20 cellular contexts compared by ENCODE assay signal in the genomic region with DNA sequence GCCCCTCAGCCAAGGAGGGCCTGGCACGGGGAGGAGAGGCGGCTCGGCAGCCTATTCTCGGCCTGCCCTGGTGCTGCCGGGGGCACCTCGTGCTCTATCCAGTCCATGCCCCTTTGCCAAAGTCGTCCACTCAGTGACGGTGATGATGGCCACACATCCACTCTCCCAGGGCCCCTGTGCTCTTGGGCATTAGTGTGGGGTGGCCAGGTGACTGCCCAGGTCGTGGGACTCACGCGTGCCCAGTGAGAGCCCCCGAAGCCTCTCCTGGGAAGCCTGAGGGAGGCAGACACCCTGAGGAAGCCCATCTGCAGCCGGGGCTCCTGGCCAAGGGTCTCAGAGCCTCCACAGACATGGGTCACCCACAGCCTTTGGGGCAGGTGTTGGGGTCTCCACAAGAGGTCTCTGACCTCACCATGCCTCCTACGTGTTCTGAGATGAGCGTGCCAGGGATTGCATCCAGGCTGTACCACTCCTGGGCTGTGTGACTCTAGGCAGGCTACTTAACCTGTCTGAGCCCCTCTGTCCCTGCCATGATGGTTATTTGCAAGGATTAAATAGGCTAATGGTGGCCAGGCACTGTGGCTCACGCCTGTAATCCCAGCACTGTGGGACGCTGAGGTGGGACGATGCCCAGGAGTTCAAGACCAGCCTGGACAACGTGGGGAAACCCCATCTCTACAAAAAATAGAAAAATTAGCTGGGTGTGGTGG. TPM values are rescaled to one million over a fixed set of nuclear protein-coding genes. Genes with fewer than 3 reads are reported as not detected.
DNase-seq lines count a peak whose midpoint lies in the region; ATAC-seq, FAIRE-seq and TF ChIP-seq lines count a peak whose summit lies in the region.
"Had no signal": no experiment of that assay in that cellular context is flagged by ENCODE, and none has a peak within 500 bp of the region (broad histone marks: within the 10 kb centered on the region; RNA-seq: fewer than 3 reads in every experiment).

No MANE protein-coding gene starts in this region.

- in situ Hi-C loops in IMR-90 (cut with MboI; ENCODE audit: low sequenced_read_pairs) (no loop called here), K562 (cut with MboI) (loop anchor here (25.0 kb wide), 1 partner anchor 390 kb away; no protein-coding TSS in a partner anchor)

- H3K4ac ChIP-seq in IMR-90 (ENCODE audit: low read depth, low read length): no peak overlapping the region

- H4K20me1 ChIP-seq in IMR-90 (ENCODE audit: insufficient read depth, low read length) (no peaks in the 10 kb centered on the region), K562 (replicated peaks; ENCODE audit: control insufficient read depth, insufficient read depth, low read length) (peaks cover 5% of the 10 kb centered on the region; the same call in 1 of the 2 replicates)

- H3K9me1 ChIP-seq in IMR-90 (ENCODE audit: insufficient read depth, low read length) (peaks cover 2% of the 10 kb centered on the region; the same call in 1 of the 2 replicates), K562 (ENCODE audit: control insufficient read depth, insufficient read depth, low read length) (no peaks in the 10 kb centered on the region)

- no peak overlapping the region for H2AK9ac ChIP-seq in IMR-90 (replicated peaks; ENCODE audit: low read depth, low read length, poor library complexity)

- no peak for DNase-seq in IMR-90
- no peak for DNase-seq in K562 (ENCODE audit: extremely low read depth in 1 of 4, low spot score in 3 of 4)
- DNase-seq in right cardiac atrium: peak in 2 of 3 donors; percentile 41 to 43
- DNase-seq in NOMO-1 treated with DMSO at 0.1 percent for 48 hours (lab: John Stamatoyannopoulos, UW; ENCODE audit: unreplicated experiment): no peak
- DNase-seq in kidney tubule cell (ENCODE audit: low spot score): no peak
- DNase-seq in GF-D8 (lab: John Stamatoyannopoulos, UW): no peak
- DNase-seq: activated CD4-positive, alpha-beta T cell treated with anti-CD3 and anti-CD28 coated beads for 4 hours; activated CD8-positive, alpha-beta memory T cell treated with anti-CD3 and anti-CD28 coated beads, Interleukin-2, amount 10 ng/mL, durations not matched to agents 7 days and 5 days; body of pancreas; effector CD4-positive, alpha-beta T cell; NCI-H2171 treated with DMSO at 0.1 percent for 48 hours; SK-N-SH; stomach; T-helper 2 cell had no signal

- H3K23ac ChIP-seq in IMR-90 (ENCODE audit: low read depth, low read length): no peak overlapping the region

- POLR2A ChIA-PET in IMR-90 (lab: Charles Lee; ENCODE audit: unreplicated experiment) (no interaction called here), K562 (lab: Yijun Ruan, JAX) (no interaction called here)

- no peak for FAIRE-seq in K562 (lab: Jason Lieb, UNC)

- dilution Hi-C loops in IMR-90 (cut with HindIII; ENCODE audit: low sequenced_read_pairs, unreplicated experiment): no loop called here

- H2BK5ac ChIP-seq in IMR-90 (ENCODE audit: low read depth, low read length, poor library complexity, severe bottlenecking): no peak overlapping the region

- peaks cover 0 to 10% of the 10 kb centered on the region in 2 experiments; a peak in 1 of 4 replicates for H3K79me1 ChIP-seq in IMR-90 (ENCODE audit: low read depth in 1 of 2, low read length in 2 of 2)

- no peak for TF ChIP-seq EP300 in K562 (IDR thresholded peaks at IDR 0.05; ENCODE audit: low read length)

- TF ChIP-seq POLR2A in IMR-90 (IDR thresholded peaks at IDR 0.05; ENCODE audit: low read depth, low read length) (no peak), K562 (conservative IDR thresholded peaks at IDR 0.05) (no peak)

- TF ChIP-seq RAD21 in IMR-90 (IDR thresholded peaks at IDR 0.05; ENCODE audit: low read length): no peak
- no peak for TF ChIP-seq RAD21 in K562 (CRISPR knock-in tag; conservative IDR thresholded peaks at IDR 0.05 in 1 of 2, IDR thresholded peaks at IDR 0.05 in 1 of 2)

- H3K4me1 ChIP-seq in IMR-90 (ENCODE audit: control insufficient read depth, insufficient read depth, low read length) (peaks cover 29% of the 10 kb centered on the region), K562 (replicated peaks in 1 of 2; ENCODE audit: control insufficient read depth in 2 of 2, insufficient read depth in 2 of 2, low read length in 2 of 2) (peaks cover 0 to 6% of the 10 kb centered on the region in 2 experiments; a peak in 1 of 5 replicates), right cardiac atrium (ENCODE audit: control insufficient read depth, insufficient read depth, low read length) (no peaks in the 10 kb centered on the region), stomach smooth muscle (ENCODE audit: control insufficient read depth, insufficient read depth, low read length) (peaks cover 84% of the 10 kb centered on the region)
- H3K4me1 ChIP-seq: left lung, parathyroid adenoma had no signal

- no peaks in the 10 kb centered on the region for H3K27me3 ChIP-seq in IMR-90 (ENCODE audit: control insufficient read depth, insufficient read depth, low read length)
- H3K27me3 ChIP-seq in K562 (ENCODE audit: control insufficient read depth in 2 of 2, insufficient read depth in 2 of 2, low read length in 2 of 2): peaks cover 36 to 90% of the 10 kb centered on the region in 2 experiments
- no peaks in the 10 kb centered on the region for H3K27me3 ChIP-seq in right cardiac atrium (ENCODE audit: control insufficient read depth, insufficient read depth)
- no peaks in the 10 kb centered on the region for H3K27me3 ChIP-seq in stomach smooth muscle (ENCODE audit: control insufficient read depth in 1 of 2, insufficient read depth in 2 of 2, low read length in 2 of 2)
- H3K27me3 ChIP-seq: body of pancreas, stomach, upper lobe of left lung had no signal

- no peak overlapping the region for H3K14ac ChIP-seq in IMR-90 (replicated peaks; ENCODE audit: low read depth, low read length)

- intact Hi-C loops in IMR-90 (cut with micrococcal nuclease) (no loop called here), K562 (cut with micrococcal nuclease) (no loop called here), right cardiac atrium (cut with DNase I) (no loop called here)

- H2AFZ ChIP-seq in IMR-90 (replicated peaks; ENCODE audit: low read length, poor library complexity) (no peak overlapping the region), K562 (ENCODE audit: low read depth, low read length) (no peak overlapping the region)
- H2AFZ ChIP-seq: parathyroid adenoma had no signal

- CTCF ChIA-PET in IMR-90 (lab: Yijun Ruan, JAX): no interaction called here
- CTCF ChIA-PET in K562 (lab: Yijun Ruan, JAX; ENCODE audit: low intra/inter-chr PET ratio): no interaction called here

- H3K18ac ChIP-seq in IMR-90 (ENCODE audit: low read depth, low read length): no peak overlapping the region

- 0 out of 2 replicates have a peak overlapping the region, but pooled peaks have one; percentile 23 for H2AK5ac ChIP-seq in IMR-90 (ENCODE audit: low read depth, low read length)

- H3K9me3 ChIP-seq in IMR-90 (ENCODE audit: control insufficient read depth, insufficient read depth, low read length): no peaks in the 10 kb centered on the region
- no peaks in the 10 kb centered on the region for H3K9me3 ChIP-seq in K562 (replicated peaks; ENCODE audit: control insufficient read depth, insufficient read depth, low read depth, low read length)
- H3K9me3 ChIP-seq in right cardiac atrium (ENCODE audit: control insufficient read depth, low read length): no peaks in the 10 kb centered on the region
- H3K9me3 ChIP-seq in stomach smooth muscle (ENCODE audit: control insufficient read depth in 2 of 2, low read length in 2 of 2): no peaks in the 10 kb centered on the region
- H3K9me3 ChIP-seq: body of pancreas, left lung, SK-N-SH, stomach, upper lobe of left lung had no signal

- ATAC-seq in IMR-90 (ENCODE audit: low read depth): no peak
- ATAC-seq in K562: no peak
- ATAC-seq in right cardiac atrium: peak; percentile 23 to 45
- ATAC-seq: activated CD8-positive, alpha-beta memory T cell treated with anti-CD3 and anti-CD28 coated beads, Interleukin-2, amount 10 ng/mL, durations not matched to agents 7 days and 5 days; body of pancreas; left lung had no signal

- H3K79me2 ChIP-seq in K562 (ENCODE audit: control insufficient read depth, insufficient read depth, low read length): no peaks in the 10 kb centered on the region
- H3K79me2 ChIP-seq: parathyroid adenoma had no signal

- H4K8ac ChIP-seq in IMR-90 (ENCODE audit: low read depth in 2 of 2, low read length in 2 of 2): no peak overlapping the region

- H3K4me2 ChIP-seq in IMR-90 (ENCODE audit: low read depth, low read length) (no peak overlapping the region), K562 (ENCODE audit: insufficient read depth, low read length) (no peak overlapping the region)
- H3K4me2 ChIP-seq: SK-N-SH had no signal

- no peak overlapping the region for H2BK15ac ChIP-seq in IMR-90 (ENCODE audit: low read depth, low read length)

- no peak overlapping the region for H2BK120ac ChIP-seq in IMR-90 (ENCODE audit: low read depth, low read length)

- no peak overlapping the region for H3K56ac ChIP-seq in IMR-90 (ENCODE audit: extremely low read depth, insufficient read depth, low read length)

- H3K27ac ChIP-seq in IMR-90 (ENCODE audit: insufficient read depth, low read length): no peak overlapping the region
- no peak overlapping the region for H3K27ac ChIP-seq in K562 (ENCODE audit: extremely low read depth, low read depth, low read length)
- no peak overlapping the region for H3K27ac ChIP-seq in right cardiac atrium (ENCODE audit: low read length)
- H3K27ac ChIP-seq in stomach smooth muscle (ENCODE audit: low read length): peak overlapping the region; percentile 78
- H3K27ac ChIP-seq: body of pancreas, left lung, parathyroid adenoma, upper lobe of left lung had no signal

- H3K36me3 ChIP-seq in IMR-90 (ENCODE audit: control insufficient read depth, insufficient read depth, low read length) (no peaks in the 10 kb centered on the region), K562 (ENCODE audit: control insufficient read depth, insufficient read depth, low read length) (no peaks in the 10 kb centered on the region), stomach smooth muscle (ENCODE audit: control insufficient read depth in 2 of 2, insufficient read depth in 2 of 2, low read length in 2 of 2) (peaks cover 0 to 2% of the 10 kb centered on the region in 2 donors)
- H3K36me3 ChIP-seq: left lung, upper lobe of left lung had no signal

- H4K91ac ChIP-seq in IMR-90 (ENCODE audit: insufficient read depth, low read depth, low read length): no peak overlapping the region

- H3K4me3 ChIP-seq in IMR-90 (ENCODE audit: insufficient read depth, low read depth, low read length): no peak overlapping the region
- H3K4me3 ChIP-seq in K562: no peak overlapping the region
- no peak overlapping the region for H3K4me3 ChIP-seq in right cardiac atrium (ENCODE audit: low read length)
- no peak overlapping the region for H3K4me3 ChIP-seq in stomach smooth muscle (ENCODE audit: low read length in 2 of 2)
- H3K4me3 ChIP-seq: body of pancreas, left lung, stomach, upper lobe of left lung had no signal

- no peak for TF ChIP-seq CTCF in IMR-90 (conservative IDR thresholded peaks at IDR 0.05; ENCODE audit: low read depth, low read length)
- no peak for TF ChIP-seq CTCF in K562 (IDR thresholded peaks at IDR 0.05 in 2 of 3, conservative IDR thresholded peaks at IDR 0.05 in 1 of 3; ENCODE audit: insufficient read depth in 2 of 3, low read depth in 1 of 3, low read length in 3 of 3)

- 100% methylated on average over 2 of the region's 19 CpGs; no CpG with 5 or more reads in 1 of the 2 experiments for WGBS in IMR-90 (ENCODE audit: extremely low coverage in 2 of 2, insufficient read length in 1 of 2), 2 experiments
- WGBS in K562 (ENCODE audit: insufficient coverage, low coverage, missing lambda C conversion rate): 6% methylated on average over 13 of the region's 19 CpGs
- 81% methylated on average over 19 of the region's 19 CpGs for WGBS in right cardiac atrium

- no TSS peak for BruUV-seq in IMR-90 (replicated peaks; lab: Mats Ljungman, UMichigan)
- BruUV-seq in K562 (replicated peaks; lab: Mats Ljungman, UMichigan): no TSS peak

- no peak overlapping the region for H4K5ac ChIP-seq in IMR-90 (ENCODE audit: low read depth, low read length)

- H3K9ac ChIP-seq in IMR-90 (ENCODE audit: low read depth, low read length) (no peak overlapping the region), K562 (ENCODE audit: insufficient read depth in 1 of 2, low read depth in 2 of 2, low read length in 2 of 2) (no peak overlapping the region), stomach smooth muscle (ENCODE audit: low read length in 2 of 2) (no peak overlapping the region)
- H3K9ac ChIP-seq: parathyroid adenoma, SK-N-SH had no signal

- H2BK20ac ChIP-seq in IMR-90 (ENCODE audit: low read depth, low read length): no peak overlapping the region

RNA-seq across cellular contexts. Expression of a gene that starts 12.9 kb away (rescaled TPM):
- total RNA-seq in IMR-90 (2012; rRNA removed): 15.8 and 19.2 TPM in 2 replicates
- polyA plus RNA-seq in IMR-90 (2012; rRNA removed): 77.1 and 100.0 TPM in 2 replicates
- polyA plus RNA-seq in IMR-90 (2012; cell fraction: cytosol; rRNA removed): 75.6 and 199 TPM in 2 replicates
- polyA plus RNA-seq in IMR-90 (2012; cell fraction: nucleus; rRNA removed; ENCODE audit: low replicate concordance): 18.0 and 50.4 TPM in 2 replicates
- total RNA-seq in K562 (2011; cell fraction: chromatin; rRNA removed; ENCODE audit: low replicate concordance): not detected in 2 replicates
- 0.79 and 2.5 TPM in 2 replicates for total RNA-seq in K562 (2011; cell fraction: nucleolus; rRNA removed)
- 0.51 and 0.76 TPM in 2 replicates for total RNA-seq in K562 (2011; cell fraction: nucleoplasm; rRNA removed)
- total RNA-seq in K562 (2014; rRNA removed): 0.77 TPM in 1 of 2 replicates, not detected in the other
- not detected in 2 replicates for total RNA-seq in K562 (2014; rRNA removed; fragmentation: Illumina TruSeq; extraction: Trizol)
- not detected in 2 replicates for total RNA-seq in K562 (2015; rRNA removed; fragmentation: Illumina TruSeq; extraction: Trizol)
- 0.29 TPM in 1 of 2 replicates, not detected in the other for total RNA-seq in K562 (2021)
- polyA plus RNA-seq in K562 (2011; rRNA removed): 0.28 and 0.72 TPM in 2 replicates
- polyA plus RNA-seq in K562 (2011; cell fraction: cytosol; rRNA removed): 0.37 and 3.7 TPM in 2 replicates
- polyA plus RNA-seq in K562 (2011; cell fraction: nucleus; rRNA removed): 0.13 and 0.37 TPM in 2 replicates
- polyA plus RNA-seq in K562 (2012): 0.29 and 0.36 TPM in 2 replicates
- not detected in 2 replicates for polyA plus RNA-seq in K562 (2014; fragmentation: Illumina TruSeq; extraction: Trizol)
- not detected for polyA plus RNA-seq in K562 (2014; fragmentation: Nextera tagmentation; extraction: Ambion mirVana)
- not detected in 2 replicates for polyA plus RNA-seq in K562 (2014; rRNA removed)
- not detected in 2 replicates for polyA minus RNA-seq in K562 (2011; rRNA and poly(A)+ RNA removed)
- not detected in 2 replicates for polyA minus RNA-seq in K562 (2011; cell fraction: cytosol; rRNA and poly(A)+ RNA removed)
- not detected in 2 replicates for polyA minus RNA-seq in K562 (2011; cell fraction: nucleus; rRNA and poly(A)+ RNA removed)
- total RNA-seq in right cardiac atrium: 100 to 1,000 TPM; 122 to 276 (median 160) TPM
- 164 TPM for polyA plus RNA-seq in right cardiac atrium
- total RNA-seq: H4 had no signal
- polyA plus RNA-seq: CD14-positive monocyte had no signal

Comparison
In these comparisons a context has a peak if more than half of its experiments do, and no peak if none do; other contexts are left out.
1. ATAC-seq: peak in right cardiac atrium (2 of 2); none in IMR-90 (single experiment) and K562 (single experiment).
2. DNase-seq: peak in right cardiac atrium (2 of 3); none in IMR-90 (single experiment), K562 (0 of 4), NOMO-1 treated with DMSO at 0.1 percent for 48 hours (single experiment), kidney tubule cell (single experiment) and GF-D8 (single experiment).